ENCODE assay signal across 20 cellular contexts in the genomic region with DNA sequence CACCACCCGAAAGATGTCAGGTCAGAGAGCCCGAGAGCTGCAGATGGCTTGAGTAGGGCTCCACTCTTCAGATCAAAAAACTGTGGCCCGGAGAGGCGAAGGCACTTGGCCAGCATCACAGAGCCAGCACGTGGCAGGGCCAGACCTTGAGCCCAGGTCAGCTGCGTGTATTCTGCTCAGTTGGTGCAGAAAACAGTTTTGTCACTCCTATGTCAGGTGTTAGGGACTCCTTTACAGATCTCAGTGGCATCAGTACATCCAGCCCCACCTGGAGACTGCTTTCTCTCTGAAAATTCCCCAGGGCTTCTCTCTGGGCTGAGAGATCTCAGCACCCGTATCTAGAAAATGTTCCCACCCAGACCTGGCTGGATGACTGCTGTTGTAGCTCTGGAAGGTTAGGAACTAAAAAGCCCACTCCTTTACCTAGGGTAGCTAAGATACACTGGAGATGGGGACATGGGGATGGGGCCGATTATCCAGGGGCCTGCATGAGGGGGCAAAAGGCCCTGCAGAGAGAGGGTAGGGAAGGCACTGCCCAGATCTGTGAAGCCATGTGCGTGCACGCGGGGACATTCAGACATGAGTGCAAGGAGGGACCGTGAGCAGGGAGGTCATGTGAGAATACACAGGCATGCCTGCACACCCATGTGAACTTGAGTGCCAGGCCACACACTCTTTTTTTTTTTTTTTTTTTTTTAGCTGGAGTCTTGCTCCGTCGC. TPM values are rescaled to one million over a fixed set of nuclear protein-coding genes. Genes with fewer than 3 reads are reported as not detected.
"Had no signal": no experiment of that assay in that cellular context is flagged by ENCODE, and none has a peak within 500 bp of the region (broad histone marks: within the 10 kb centered on the region; RNA-seq: fewer than 3 reads in every experiment).

No MANE protein-coding gene starts in this region.

- H3K4me3 ChIP-seq: lung, pancreas, skin epidermis, stomach, thoracic aorta had no signal

- DNase-seq: activated CD4-positive, alpha-beta T cell treated with anti-CD3 and anti-CD28 coated beads, Interleukin-2, amount 10 ng/mL, durations not matched to agents 24 days and 14 days; endodermal cell; erythroblast; hippocampal formation; retina; stomach; T-helper 17 cell had no signal

- ATAC-seq: SK-N-SH treated with all-trans-retinoic acid at 6 μM for 48 hours, T-helper 17 cell, WTC11 had no signal

- H3K27me3 ChIP-seq: pancreas, stomach, vagina had no signal

- H3K4me3 Mint-ChIP-seq: endodermal cell had no signal

- H3K9me3 ChIP-seq: pancreas, stomach, thoracic aorta, vagina had no signal

- H3K9me3 Mint-ChIP-seq: activated CD4-positive, alpha-beta T cell treated with anti-CD3 and anti-CD28 coated beads, Interleukin-2, amount 10 ng/mL, durations not matched to agents 24 days and 14 days; brain had no signal

- H3K27ac ChIP-seq: pancreas, vagina had no signal

- H3K36me3 ChIP-seq: pancreas, stomach, thoracic aorta, vagina had no signal

- H3K27me3 Mint-ChIP-seq: T-helper 17 cell had no signal

- H3K36me3 Mint-ChIP-seq: brain, WTC11 had no signal

- H3K27ac Mint-ChIP-seq: activated CD4-positive, alpha-beta T cell treated with anti-CD3 and anti-CD28 coated beads, Interleukin-2, amount 10 ng/mL, durations not matched to agents 24 days and 14 days; endodermal cell; T-helper 17 cell; WTC11 had no signal

- FAIRE-seq: pancreas had no signal

RNA-seq across cellular contexts. Expression of a gene that starts 3.4 kb away (rescaled TPM):
- total RNA-seq: activated CD4-positive, alpha-beta T cell treated with anti-CD3 and anti-CD28 coated beads, Interleukin-2, amount 10 ng/mL, durations not matched to agents 24 days and 14 days; dermis microvascular lymphatic vessel endothelial cell; thoracic aorta had no signal
- polyA plus RNA-seq: neural cell had no signal

RNA-seq across cellular contexts. Expression of a gene that starts 4.3 kb away (rescaled TPM):
- total RNA-seq: activated CD4-positive, alpha-beta T cell treated with anti-CD3 and anti-CD28 coated beads, Interleukin-2, amount 10 ng/mL, durations not matched to agents 24 days and 14 days; activated CD8-positive, alpha-beta memory T cell treated with anti-CD3 and anti-CD28 coated beads for 36 hours; cerebellum; dermis microvascular lymphatic vessel endothelial cell; endodermal cell; mononuclear cell; T-helper 17 cell; thoracic aorta; vagina had no signal
- polyA plus RNA-seq: neural cell, stomach had no signal

RNA-seq across cellular contexts. Expression of a gene that starts 10.9 kb away (rescaled TPM):
- total RNA-seq: activated CD4-positive, alpha-beta T cell treated with anti-CD3 and anti-CD28 coated beads, Interleukin-2, amount 10 ng/mL, durations not matched to agents 24 days and 14 days; activated CD8-positive, alpha-beta memory T cell treated with anti-CD3 and anti-CD28 coated beads for 36 hours; dermis microvascular lymphatic vessel endothelial cell; lung; mononuclear cell; pancreas; T-helper 17 cell; vagina; WTC11 had no signal
- polyA plus RNA-seq: neural cell had no signal

RNA-seq across cellular contexts. Expression of a gene that starts 42.3 kb away (rescaled TPM):
- total RNA-seq: activated CD4-positive, alpha-beta T cell treated with anti-CD3 and anti-CD28 coated beads, Interleukin-2, amount 10 ng/mL, durations not matched to agents 24 days and 14 days; activated CD8-positive, alpha-beta memory T cell treated with anti-CD3 and anti-CD28 coated beads for 36 hours; cerebellum; dermis microvascular lymphatic vessel endothelial cell; endodermal cell; mononuclear cell; stomach; T-helper 17 cell; thoracic aorta; vagina had no signal
- polyA plus RNA-seq: neural cell, stomach had no signal
